Comparison of ENCODE assay signal across 8 cellular contexts in genomic region chr15:64095431-64095794, GRCh38. TPM values are rescaled to one million over a fixed set of nuclear protein-coding genes. Genes with fewer than 3 reads are reported as not detected.
DNase-seq lines count a peak whose midpoint lies in the region; ATAC-seq and TF ChIP-seq lines count a peak whose summit lies in the region.

No MANE protein-coding gene starts in this region.

- no peaks in the 10 kb centered on the region for H3K9me3 Mint-ChIP-seq in naive thymus-derived CD4-positive, alpha-beta T cell

- H3K27ac ChIP-seq in ACC112 (ENCODE audit: low read depth, low read length) (peak overlapping the region; percentile 33), KMS-11 (no peak overlapping the region), cingulate gyrus (ENCODE audit: low read depth, low read length) (peak overlapping the region; percentile 87)
- peak overlapping the region; percentile 88 for H3K27ac ChIP-seq in naive thymus-derived CD4-positive, alpha-beta T cell (ENCODE audit: low read depth, low read length)

- H3K9me3 ChIP-seq in naive thymus-derived CD4-positive, alpha-beta T cell (ENCODE audit: control insufficient read depth in 2 of 3, low read length in 3 of 3), result no peaks in the 10 kb centered on the region

- no peaks in the 10 kb centered on the region for H3K27me3 Mint-ChIP-seq in naive thymus-derived CD4-positive, alpha-beta T cell

- POLR2A ChIA-PET in naive thymus-derived CD4-positive, alpha-beta T cell (lab: Charles Lee), result interaction anchor here (0.6 to 3.0 kb wide), 10 partner anchors 10 to 494 kb away, joined by 3 to 9 read pairs (median 5); partner anchors contain the start of genes PPIB and TRIP4

- H3K27me3 ChIP-seq in ACC112 (ENCODE audit: insufficient read depth, low read length) (no peaks in the 10 kb centered on the region), KMS-11 (ENCODE audit: insufficient read depth, low read depth) (no peaks in the 10 kb centered on the region)
- H3K27me3 ChIP-seq in naive thymus-derived CD4-positive, alpha-beta T cell (ENCODE audit: control insufficient read depth in 2 of 2, insufficient read depth in 2 of 2, low read length in 2 of 2), result no peaks in the 10 kb centered on the region

- H3K4me2 ChIP-seq in KMS-11, result peak overlapping the region; percentile 93

- H3K27ac Mint-ChIP-seq in naive thymus-derived CD4-positive, alpha-beta T cell, result peak overlapping the region; percentile 97 to 100 (median 99)

- no peaks in the 10 kb centered on the region for H4K20me1 ChIP-seq in KMS-11 (ENCODE audit: insufficient read depth)

- H3K4me1 ChIP-seq in ACC112 (ENCODE audit: control insufficient read depth, insufficient read depth, low read length, unreplicated experiment), result peaks cover 31% of the 10 kb centered on the region
- peaks cover 42% of the 10 kb centered on the region for H3K4me1 ChIP-seq in KMS-11 (ENCODE audit: low read depth, poor library complexity, severe bottlenecking)
- H3K4me1 ChIP-seq in naive thymus-derived CD4-positive, alpha-beta T cell (ENCODE audit: control insufficient read depth in 2 of 2, insufficient read depth in 2 of 2, low read length in 2 of 2), result peaks cover 41 to 48% of the 10 kb centered on the region in 2 donors

- H3K36me3 ChIP-seq in ACC112 (ENCODE audit: insufficient read depth, low read length) (no peaks in the 10 kb centered on the region), KMS-11 (ENCODE audit: insufficient read depth) (no peaks in the 10 kb centered on the region)
- H3K36me3 ChIP-seq in naive thymus-derived CD4-positive, alpha-beta T cell (ENCODE audit: control insufficient read depth in 2 of 3, insufficient read depth in 3 of 3, low read length in 3 of 3), result peaks cover 0 to 5% (median 0%) of the 10 kb centered on the region in 3 experiments

- peaks cover 46 to 93% (median 83%) of the 10 kb centered on the region in 7 donors for H3K4me1 Mint-ChIP-seq in naive thymus-derived CD4-positive, alpha-beta T cell

- ATAC-seq in naive thymus-derived CD4-positive, alpha-beta T cell, result no peak
- no peak for ATAC-seq in GM21786 (IDR thresholded peaks at IDR 0.05; ENCODE audit: unreplicated experiment)
- ATAC-seq in GM18517 (IDR thresholded peaks at IDR 0.05; ENCODE audit: unreplicated experiment), result no peak

- DNase-seq in naive thymus-derived CD4-positive, alpha-beta T cell, result no peak
- DNase-seq in hypothalamus (lab: John Stamatoyannopoulos, UW) (no peak), NCI-H69 (lab: John Stamatoyannopoulos, UW) (no peak)

- H3K4me3 Mint-ChIP-seq in naive thymus-derived CD4-positive, alpha-beta T cell, result peak overlapping the region; percentile 92 to 100 (median 98)

- H3K9ac ChIP-seq in KMS-11, result no peak overlapping the region; the same call in 1 of the 2 replicates

- H3K36me3 Mint-ChIP-seq in naive thymus-derived CD4-positive, alpha-beta T cell, result peaks cover 0 to 4% (median 0%) of the 10 kb centered on the region in 5 donors

- no peak for TF ChIP-seq CTCF in KMS-11 (conservative IDR thresholded peaks at IDR 0.05; ENCODE audit: low read depth, low read length)

- CTCF ChIA-PET in naive thymus-derived CD4-positive, alpha-beta T cell (lab: Charles Lee), result interaction anchor here (1.6 kb wide), 1 partner anchor 68 kb away, joined by 5 read pairs; the partner anchor contains the start of gene PPIB

- H3K4me3 ChIP-seq in ACC112 (ENCODE audit: low read depth, low read length), result peak overlapping the region; percentile 98
- H3K4me3 ChIP-seq in KMS-11 (IDR thresholded peaks at IDR 0.05; ENCODE audit: insufficient read depth, low read depth, low read length), result no peak overlapping the region
- H3K4me3 ChIP-seq in naive thymus-derived CD4-positive, alpha-beta T cell (ENCODE audit: low read length), result peak overlapping the region; percentile 87

- H2AFZ ChIP-seq in ACC112 (ENCODE audit: low read length, unreplicated experiment), result peak overlapping the region; percentile 77
- peak overlapping the region; percentile 59; the same call in 1 of the 2 replicates for H2AFZ ChIP-seq in KMS-11 (ENCODE audit: low read depth)

- intact Hi-C loops in naive thymus-derived CD4-positive, alpha-beta T cell (cut with micrococcal nuclease), result loop anchor here (1.0 to 10.0 kb wide), 13 partner anchors 57 to 1209 kb away; partner anchors contain the start of genes APH1B (in 1 of the 2), CSNK1G1 (in 1 of the 2), PCLAF (in 1 of the 2) and PDCD7 (in 1 of the 2)

- H3K79me2 ChIP-seq in ACC112 (ENCODE audit: control insufficient read depth, insufficient read depth, low read length, unreplicated experiment), result peaks cover 78% of the 10 kb centered on the region
- H3K79me2 ChIP-seq in KMS-11 (ENCODE audit: insufficient read depth, low read depth), result peaks cover 60% of the 10 kb centered on the region

RNA-seq across cellular contexts. Expression of gene SNX1, which starts 0.4 kb away (rescaled TPM):
- total RNA-seq in naive thymus-derived CD4-positive, alpha-beta T cell, result 100 to 1,000 TPM; 117 to 161 (median 153) TPM
- polyA plus RNA-seq in naive thymus-derived CD4-positive, alpha-beta T cell, result 10 to 100 TPM; 61.3 to 84.4 TPM

RNA-seq across cellular contexts. Expression of gene CIAO2A, which starts 1.8 kb away (rescaled TPM):
- 10 to 100 TPM; 19.2 to 66.8 (median 28.0) TPM for total RNA-seq in naive thymus-derived CD4-positive, alpha-beta T cell
- 10 to 100 TPM; 52.8 to 92.1 TPM for polyA plus RNA-seq in naive thymus-derived CD4-positive, alpha-beta T cell

RNA-seq across cellular contexts. Expression of gene DAPK2, which starts 49.1 kb away (rescaled TPM):
- 1 to 10 TPM in 3 of 5 experiments, under 1 TPM in 1, not detected in 1; 0.46 to 9.3 (median 4.2) TPM for total RNA-seq in naive thymus-derived CD4-positive, alpha-beta T cell
- not detected for polyA plus RNA-seq in naive thymus-derived CD4-positive, alpha-beta T cell

RNA-seq across cellular contexts. Expression of gene SNX22, which starts 56.1 kb away (rescaled TPM):
- 1 to 10 TPM in 3 of 5 experiments, under 1 TPM in 2; 0.19 to 1.6 (median 1.2) TPM for total RNA-seq in naive thymus-derived CD4-positive, alpha-beta T cell
- polyA plus RNA-seq in naive thymus-derived CD4-positive, alpha-beta T cell, result under 1 TPM; 0.87 to 0.93 TPM
